ENCODE assay signal across 11 cellular contexts in genomic region chr2:215843579-215843978, GRCh38.
DNase-seq lines count a peak whose midpoint lies in the region; ATAC-seq, FAIRE-seq and TF ChIP-seq lines count a peak whose summit lies in the region.
"Had no signal": no experiment of that assay in that cellular context is flagged by ENCODE, and none has a peak within 500 bp of the region (broad histone marks: within the 10 kb centered on the region; RNA-seq: fewer than 3 reads in every experiment).

No MANE protein-coding gene starts in this region.

- H3K4me2 ChIP-seq in fibroblast of lung (ENCODE audit: extremely low read depth, insufficient read depth, low read length) = peak overlapping the region; percentile 56

- no peak overlapping the region for H3K9ac ChIP-seq in fibroblast of lung (ENCODE audit: insufficient read depth, low read length)

- no peaks in the 10 kb centered on the region for H4K20me1 ChIP-seq in fibroblast of lung (ENCODE audit: control insufficient read depth, extremely low read depth, insufficient read depth, low read length)

- no peak for ATAC-seq in GM21515 (IDR thresholded peaks at IDR 0.05; ENCODE audit: unreplicated experiment)

- TF ChIP-seq CTCF in fibroblast of lung (conservative IDR thresholded peaks at IDR 0.05 in 1 of 2, IDR thresholded peaks at IDR 0.05 in 1 of 2; ENCODE audit: low read depth in 1 of 2, low read length in 2 of 2) = no peak

- H3K36me3 ChIP-seq in fibroblast of lung (ENCODE audit: control insufficient read depth, insufficient read depth, low read length) = no peaks in the 10 kb centered on the region
- no peaks in the 10 kb centered on the region for H3K36me3 ChIP-seq in H7 (replicated peaks; ENCODE audit: control insufficient read depth, insufficient read depth, low read length)

- H3K27me3 ChIP-seq in fibroblast of lung (ENCODE audit: control insufficient read depth, insufficient read depth, low read length) = no peaks in the 10 kb centered on the region
- no peaks in the 10 kb centered on the region for H3K27me3 ChIP-seq in H7 (ENCODE audit: control insufficient read depth, insufficient read depth, low read length)

- H3K4me3 ChIP-seq in fibroblast of lung (replicated peaks in 1 of 4; ENCODE audit: control extremely low read depth in 1 of 4, insufficient read depth in 1 of 4, low read depth in 3 of 4, low read length in 4 of 4) (no peak overlapping the region), skeletal muscle cell (ENCODE audit: low read depth, low read length) (no peak overlapping the region), H7 (ENCODE audit: insufficient read depth, low read depth, low read length) (no peak overlapping the region)
- H3K4me3 ChIP-seq: SK-N-MC had no signal

- peaks cover 10% of the 10 kb centered on the region for H3K4me1 ChIP-seq in fibroblast of lung (ENCODE audit: control insufficient read depth, extremely low read depth, insufficient read depth, low read length)

- H2AFZ ChIP-seq in fibroblast of lung (ENCODE audit: low read length) = no peak overlapping the region

- peak; percentile 90 for FAIRE-seq in RCC 7860 (lab: Jason Lieb, UNC)
- FAIRE-seq: A204.1 had no signal

- DNase-seq in DMS53 (lab: John Stamatoyannopoulos, UW) (peak; percentile 36), DMS53 treated with DMSO at 0.1 percent for 48 hours (lab: John Stamatoyannopoulos, UW; ENCODE audit: unreplicated experiment) (no peak), RCC 7860 (ENCODE audit: low spot score) (peak; percentile 91), fibroblast of lung (ENCODE audit: low read depth in 2 of 2) (peak; percentile 81 to 97), skeletal muscle cell (ENCODE audit: low read depth) (peak; percentile 91), caudate nucleus (lab: John Stamatoyannopoulos, UW) (no peak), H7 (no peak)
- DNase-seq: effector memory CD4-positive, alpha-beta T cell had no signal

- no peaks in the 10 kb centered on the region for H3K79me2 ChIP-seq in fibroblast of lung (ENCODE audit: control insufficient read depth, insufficient read depth, low read length)

- no peaks in the 10 kb centered on the region for H3K9me3 ChIP-seq in fibroblast of lung (ENCODE audit: control insufficient read depth, insufficient read depth, low read depth, low read length)

- H3K27ac ChIP-seq in fibroblast of lung (ENCODE audit: insufficient read depth, low read length) (no peak overlapping the region), caudate nucleus (ENCODE audit: low read depth, low read length) (no peak overlapping the region)
- H3K27ac ChIP-seq: SK-N-MC had no signal

Comparison
In these comparisons a context has a peak if more than half of its experiments do, and no peak if none do; other contexts are left out.
1. DNase-seq: peak in DMS53 (single experiment), RCC 7860 (single experiment), fibroblast of lung (2 of 2) and skeletal muscle cell (single experiment); none in DMS53 treated with DMSO at 0.1 percent for 48 hours (single experiment), caudate nucleus (0 of 61) and H7 (single experiment).